ENCODE assay signal across 16 cellular contexts in the genomic region with DNA sequence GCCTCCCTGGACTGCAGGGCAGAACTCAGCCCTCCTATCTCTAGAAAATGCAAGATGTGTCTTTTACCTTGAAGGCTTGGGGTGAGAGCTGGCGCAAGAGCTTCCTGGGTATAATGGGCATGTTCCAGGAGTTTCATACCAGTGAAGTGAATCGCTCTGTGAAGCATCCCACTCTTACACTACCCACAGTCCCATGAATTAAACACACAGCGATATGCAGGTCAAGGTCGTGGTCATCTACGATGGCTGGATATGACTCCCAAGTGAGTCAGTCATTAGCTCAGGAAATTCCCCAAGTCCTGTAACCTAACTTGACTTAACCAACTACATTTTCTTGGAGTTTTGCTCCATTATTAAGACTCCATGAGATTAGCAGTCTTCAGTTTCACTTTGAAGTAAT.
DNase-seq lines count a peak whose midpoint lies in the region; ATAC-seq and TF ChIP-seq lines count a peak whose summit lies in the region.
"Had no signal": no experiment of that assay in that cellular context is flagged by ENCODE, and none has a peak within 500 bp of the region (broad histone marks: within the 10 kb centered on the region; RNA-seq: fewer than 3 reads in every experiment).

No MANE protein-coding gene starts in this region.

- H3K9ac ChIP-seq in trophoblast cell (ENCODE audit: low read length), result no peak overlapping the region

- no peak overlapping the region for H4K91ac ChIP-seq in trophoblast cell (ENCODE audit: low read depth, low read length)

- H2BK12ac ChIP-seq in trophoblast cell (ENCODE audit: low read length), result no peak overlapping the region

- no peak overlapping the region for H3K27ac ChIP-seq in Panc1 (ENCODE audit: low read length)
- peak overlapping the region; percentile 38 for H3K27ac ChIP-seq in epithelial cell of prostate
- H3K27ac ChIP-seq in trophoblast cell (ENCODE audit: low read depth, low read length), result no peak overlapping the region
- H3K27ac ChIP-seq: coronary artery had no signal

- H3K4me2 ChIP-seq in trophoblast cell (ENCODE audit: low read length), result no peak overlapping the region

- ATAC-seq in Panc1 (peak; percentile 81), GM19035 (IDR thresholded peaks at IDR 0.05; ENCODE audit: unreplicated experiment) (no peak)
- ATAC-seq: activated CD8-positive, alpha-beta T cell treated with anti-CD3 and anti-CD28 coated beads, Interleukin-2, amount 10 ng/mL, durations not matched to agents 7 days and 5 days; left ventricle myocardium superior; stimulated activated naive B cell treated with anti-CD40 and anti-IgM and Interleukin-4, amounts not matched to agents 10 μg/mL and 1 μg/mL and 100 μg/mL, for 72 hours had no signal

- no peak for TF ChIP-seq CTCF in Panc1 (IDR thresholded peaks at IDR 0.05)

- no peak overlapping the region for H3K4ac ChIP-seq in trophoblast cell (ENCODE audit: low read depth, low read length)

- CTCF ChIA-PET in Panc1 (lab: Charles Lee), result no interaction called here

- H2AK5ac ChIP-seq in trophoblast cell (ENCODE audit: low read length), result no peak overlapping the region

- H3K9me3 ChIP-seq in Panc1 (ENCODE audit: control insufficient read depth, insufficient read depth, low read depth, low read length), result no peaks in the 10 kb centered on the region
- no peaks in the 10 kb centered on the region for H3K9me3 ChIP-seq in trophoblast cell (ENCODE audit: insufficient read depth, low read depth, low read length)

- intact Hi-C loops in Panc1 (cut with micrococcal nuclease; ENCODE audit: unreplicated experiment), result no loop called here

- peak; percentile 81 for DNase-seq in Caki2 (ENCODE audit: low read depth)
- DNase-seq in Panc1 (ENCODE audit: low read depth, low spot score), result peak; percentile 2
- DNase-seq in epithelial cell of prostate (ENCODE audit: low read depth, low spot score), result peak; percentile 36
- peak; percentile 6 to 35 for DNase-seq in trophoblast cell
- no peak for DNase-seq in stimulated activated CD8-positive, alpha-beta memory T cell treated with anti-CD3 and anti-CD28 coated beads, Interleukin-4, amount 100 ng/mL, for 48 hours
- DNase-seq in NCI-H748 treated with DMSO at 0.1 percent for 48 hours (lab: John Stamatoyannopoulos, UW), result no peak
- no peak for DNase-seq in nucleus accumbens (lab: John Stamatoyannopoulos, UW)
- DNase-seq: activated CD8-positive, alpha-beta T cell treated with anti-CD3 and anti-CD28 coated beads, Interleukin-2, amount 10 ng/mL, durations not matched to agents 7 days and 5 days; activated naive CD4-positive, alpha-beta T cell treated with anti-CD3 and anti-CD28 coated beads, Interleukin-2, amount 10 ng/mL, durations not matched to agents 7 days and 5 days; left ventricle myocardium superior; NCI-H2029; stimulated activated CD4-positive, alpha-beta T cell treated with anti-CD3 and anti-CD28 coated beads, Interleukin-2, amount 100 ng/mL, for 24 hours; stimulated activated naive B cell treated with anti-CD40 and anti-IgM and Interleukin-4, amounts not matched to agents 10 μg/mL and 1 μg/mL and 100 μg/mL, for 72 hours; T-helper 2 cell had no signal

- H3K4me3 ChIP-seq in Panc1 (ENCODE audit: low read depth in 2 of 2, low read length in 2 of 2) (no peak overlapping the region), trophoblast cell (ENCODE audit: low read depth, low read length) (no peak overlapping the region)
- H3K4me3 ChIP-seq: coronary artery had no signal

- no TSS peak for BruUV-seq in Panc1 (replicated peaks; lab: Mats Ljungman, UMichigan)

- H4K12ac ChIP-seq in trophoblast cell (ENCODE audit: low read depth, low read length), result no peak overlapping the region

- H3K36me3 ChIP-seq in Panc1 (ENCODE audit: control insufficient read depth, insufficient read depth, low read length) (no peaks in the 10 kb centered on the region), trophoblast cell (ENCODE audit: control insufficient read depth in 1 of 2, insufficient read depth in 2 of 2, low read length in 2 of 2) (no peaks in the 10 kb centered on the region)

- H2BK5ac ChIP-seq in trophoblast cell (ENCODE audit: low read depth, low read length, poor library complexity), result no peak overlapping the region

- H3K14ac ChIP-seq in trophoblast cell (ENCODE audit: low read length), result no peak overlapping the region

- POLR2A ChIA-PET in Panc1 (lab: Charles Lee), result no interaction called here

- no CpG with 5 or more reads among the region's 5 CpGs for WGBS in trophoblast cell (ENCODE audit: extremely low coverage, insufficient coverage, insufficient read length)

- no peak overlapping the region for H3K23ac ChIP-seq in trophoblast cell (ENCODE audit: low read length)

- H4K8ac ChIP-seq in trophoblast cell (ENCODE audit: low read depth, low read length), result no peak overlapping the region

- H2BK120ac ChIP-seq in trophoblast cell (ENCODE audit: insufficient read depth, low read length, poor library complexity), result no peak overlapping the region

- H2AFZ ChIP-seq in trophoblast cell (ENCODE audit: insufficient read depth, low read length, poor library complexity), result no peak overlapping the region

- H3K79me2 ChIP-seq in trophoblast cell (ENCODE audit: control insufficient read depth, insufficient read depth, low read length, poor library complexity), result no peaks in the 10 kb centered on the region

- H3K79me1 ChIP-seq in trophoblast cell (ENCODE audit: low read length), result no peaks in the 10 kb centered on the region

- no peaks in the 10 kb centered on the region for H3K4me1 ChIP-seq in Panc1 (ENCODE audit: control insufficient read depth, insufficient read depth, low read length)
- no peaks in the 10 kb centered on the region for H3K4me1 ChIP-seq in trophoblast cell (ENCODE audit: control insufficient read depth in 1 of 2, insufficient read depth in 2 of 2, low read length in 2 of 2)

- in situ Hi-C loops in Caki2 (cut with HindIII; ENCODE audit: low pct_unique_long_range_greater_than_20kb, low sequenced_read_pairs), result no loop called here
- in situ Hi-C loops in Panc1 (cut with HindIII; ENCODE audit: low pct_unique_long_range_greater_than_20kb, low sequenced_read_pairs), result no loop called here

- H3K27me3 ChIP-seq in Panc1 (ENCODE audit: control insufficient read depth, insufficient read depth, low read length), result no peaks in the 10 kb centered on the region
- H3K27me3 ChIP-seq in trophoblast cell (ENCODE audit: insufficient read depth, low read length), result no peaks in the 10 kb centered on the region

- H3K18ac ChIP-seq in trophoblast cell (ENCODE audit: low read length), result no peak overlapping the region

Comparison
In these comparisons a context has a peak if more than half of its experiments do, and no peak if none do; other contexts are left out.
1. DNase-seq: peak in Caki2 (single experiment), Panc1 (single experiment), epithelial cell of prostate (single experiment) and trophoblast cell (2 of 2); none in stimulated activated CD8-positive, alpha-beta memory T cell treated with anti-CD3 and anti-CD28 coated beads, Interleukin-4, amount 100 ng/mL, for 48 hours (single experiment), NCI-H748 treated with DMSO at 0.1 percent for 48 hours (single experiment) and nucleus accumbens (0 of 56).